In the genomic region with DNA sequence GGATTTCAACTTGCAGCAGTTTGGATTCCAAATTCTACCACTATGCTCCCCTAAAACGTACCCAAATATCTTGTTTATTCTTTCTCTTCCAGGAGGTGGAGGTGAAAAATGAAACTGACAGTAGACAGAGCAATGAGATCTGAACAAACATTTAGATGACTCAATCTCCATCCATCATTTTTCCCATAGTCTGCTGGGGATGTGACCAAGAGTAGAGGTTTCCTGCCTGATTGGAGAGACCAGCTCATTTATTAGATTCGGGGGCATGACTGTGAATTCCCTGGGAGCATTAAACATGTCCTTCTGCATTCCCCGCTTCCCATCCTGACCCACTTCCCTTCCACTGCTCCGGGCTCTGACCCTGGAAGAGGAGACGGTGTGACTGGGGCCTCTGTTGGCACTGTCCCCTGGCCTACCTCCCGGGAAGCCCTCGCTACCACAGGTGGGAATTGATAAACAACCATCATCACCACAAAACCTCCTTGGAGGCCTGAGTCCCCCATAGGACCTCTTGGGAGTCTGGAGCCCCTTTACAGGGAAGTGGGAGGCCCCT, we compare ENCODE assay signal across 11 cellular contexts. TPM values are rescaled to one million over a fixed set of nuclear protein-coding genes. Genes with fewer than 3 reads are reported as not detected.
DNase-seq lines count a peak whose midpoint lies in the region; ATAC-seq and TF ChIP-seq lines count a peak whose summit lies in the region.
"Had no signal": no experiment of that assay in that cellular context is flagged by ENCODE, and none has a peak within 500 bp of the region (broad histone marks: within the 10 kb centered on the region; RNA-seq: fewer than 3 reads in every experiment).

No MANE protein-coding gene starts in this region.

- intact Hi-C loops in left lung (cut with DNase I) = no loop called here

- no peak overlapping the region for H3K27ac ChIP-seq in 22Rv1
- H3K27ac ChIP-seq in left lung = peak overlapping the region; percentile 7 to 14
- H3K27ac ChIP-seq: BLaER1 treated with 17β-estradiol and CSF1 and Interleukin-3, amounts not matched to agents 10 nM and 100 nM had no signal

- no peaks in the 10 kb centered on the region for H3K9me3 ChIP-seq in left lung

- H3K4me1 ChIP-seq in left lung = peaks cover 0 to 6% of the 10 kb centered on the region in 2 donors

- H3K36me3 ChIP-seq in left lung = no peaks in the 10 kb centered on the region
- H3K36me3 ChIP-seq: BLaER1 treated with 17β-estradiol and CSF1 and Interleukin-3, amounts not matched to agents 10 nM and 100 nM had no signal

- ATAC-seq in left lung (no peak), HG03280 (IDR thresholded peaks at IDR 0.05; ENCODE audit: unreplicated experiment) (no peak)

- H3K27me3 ChIP-seq in left lung = no peaks in the 10 kb centered on the region
- H3K27me3 ChIP-seq: BLaER1 treated with 17β-estradiol and CSF1 and Interleukin-3, amounts not matched to agents 10 nM and 100 nM had no signal

- DNase-seq in HK-2 (ENCODE audit: unreplicated experiment) = peak; percentile 65
- DNase-seq in cardiac fibroblast (ENCODE audit: low read depth in 2 of 2) = peak; percentile 26 to 52
- DNase-seq in left lung = no peak
- DNase-seq in activated T-cell treated with anti-CD3 and anti-CD28 coated beads for 4 hours = no peak
- DNase-seq in NAMALWA (ENCODE audit: low spot score) = no peak
- DNase-seq in stimulated activated CD4-positive, alpha-beta T cell treated with anti-CD3 and anti-CD28 coated beads, Interleukin-1b, Interleukin-23, amount 100 ng/mL, for 48 hours = no peak
- DNase-seq: stimulated activated naive CD4-positive, alpha-beta T cell treated with Interleukin-2 at 50 U/mL for 16 hours; T1000 had no signal

- TF ChIP-seq CTCF in 22Rv1 (IDR thresholded peaks at IDR 0.05) (0 out of 2 replicates have a peak, but pooled peaks have one; percentile 0), cardiac fibroblast (IDR thresholded peaks at IDR 0.05; ENCODE audit: low read depth, low read length) (no peak), left lung (IDR thresholded peaks at IDR 0.05) (no peak)

- no peak overlapping the region for H3K4me3 ChIP-seq in cardiac fibroblast (replicated peaks in 1 of 2; ENCODE audit: low read depth in 2 of 2, low read length in 2 of 2)
- H3K4me3 ChIP-seq in left lung = no peak overlapping the region
- H3K4me3 ChIP-seq: BLaER1 treated with 17β-estradiol and CSF1 and Interleukin-3, amounts not matched to agents 10 nM and 100 nM had no signal

RNA-seq across cellular contexts. Expression of gene DKK3, which starts 20.3 kb away (rescaled TPM):
- total RNA-seq in left lung = 100 to 1,000 TPM; 122 to 156 TPM

Comparison
In these comparisons a context has a peak if more than half of its experiments do, and no peak if none do; other contexts are left out.
1. DNase-seq: peak in HK-2 (single experiment) and cardiac fibroblast (2 of 2); none in left lung (0 of 2), activated T-cell treated with anti-CD3 and anti-CD28 coated beads for 4 hours (single experiment), NAMALWA (single experiment) and stimulated activated CD4-positive, alpha-beta T cell treated with anti-CD3 and anti-CD28 coated beads, Interleukin-1b, Interleukin-23, amount 100 ng/mL, for 48 hours (single experiment).